ENCODE assay signal across 1 cellular context in the genomic region with DNA sequence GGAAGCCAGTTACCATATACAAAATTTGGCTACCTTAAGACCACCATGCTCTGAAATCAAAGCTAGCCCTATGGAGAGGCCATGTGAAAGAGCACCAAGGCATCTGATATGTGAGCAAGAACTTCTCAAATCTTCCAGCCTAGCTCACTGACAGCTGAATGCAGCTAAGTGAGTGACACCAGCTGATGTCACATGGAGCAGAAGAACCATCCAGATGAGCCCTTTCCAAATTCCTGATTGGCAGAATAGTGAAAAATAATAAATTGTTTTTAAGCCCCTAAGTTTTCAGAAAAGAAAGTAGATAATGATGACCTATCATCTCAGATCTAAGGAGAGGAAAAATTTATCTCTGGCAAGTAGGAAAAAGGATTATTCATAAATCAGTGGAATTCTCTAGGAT.
A peak's percentile ranks its signal among the peaks of the same experiment; 100 is the strongest.
TF ChIP-seq lines count a peak whose summit lies in the region.

No MANE protein-coding gene starts in this region.

TF ChIP-seq in HepG2, 621 proteins besides CTCF, POLR2A, EP300 and RAD21:
- TF ChIP-seq, protein P1, sequence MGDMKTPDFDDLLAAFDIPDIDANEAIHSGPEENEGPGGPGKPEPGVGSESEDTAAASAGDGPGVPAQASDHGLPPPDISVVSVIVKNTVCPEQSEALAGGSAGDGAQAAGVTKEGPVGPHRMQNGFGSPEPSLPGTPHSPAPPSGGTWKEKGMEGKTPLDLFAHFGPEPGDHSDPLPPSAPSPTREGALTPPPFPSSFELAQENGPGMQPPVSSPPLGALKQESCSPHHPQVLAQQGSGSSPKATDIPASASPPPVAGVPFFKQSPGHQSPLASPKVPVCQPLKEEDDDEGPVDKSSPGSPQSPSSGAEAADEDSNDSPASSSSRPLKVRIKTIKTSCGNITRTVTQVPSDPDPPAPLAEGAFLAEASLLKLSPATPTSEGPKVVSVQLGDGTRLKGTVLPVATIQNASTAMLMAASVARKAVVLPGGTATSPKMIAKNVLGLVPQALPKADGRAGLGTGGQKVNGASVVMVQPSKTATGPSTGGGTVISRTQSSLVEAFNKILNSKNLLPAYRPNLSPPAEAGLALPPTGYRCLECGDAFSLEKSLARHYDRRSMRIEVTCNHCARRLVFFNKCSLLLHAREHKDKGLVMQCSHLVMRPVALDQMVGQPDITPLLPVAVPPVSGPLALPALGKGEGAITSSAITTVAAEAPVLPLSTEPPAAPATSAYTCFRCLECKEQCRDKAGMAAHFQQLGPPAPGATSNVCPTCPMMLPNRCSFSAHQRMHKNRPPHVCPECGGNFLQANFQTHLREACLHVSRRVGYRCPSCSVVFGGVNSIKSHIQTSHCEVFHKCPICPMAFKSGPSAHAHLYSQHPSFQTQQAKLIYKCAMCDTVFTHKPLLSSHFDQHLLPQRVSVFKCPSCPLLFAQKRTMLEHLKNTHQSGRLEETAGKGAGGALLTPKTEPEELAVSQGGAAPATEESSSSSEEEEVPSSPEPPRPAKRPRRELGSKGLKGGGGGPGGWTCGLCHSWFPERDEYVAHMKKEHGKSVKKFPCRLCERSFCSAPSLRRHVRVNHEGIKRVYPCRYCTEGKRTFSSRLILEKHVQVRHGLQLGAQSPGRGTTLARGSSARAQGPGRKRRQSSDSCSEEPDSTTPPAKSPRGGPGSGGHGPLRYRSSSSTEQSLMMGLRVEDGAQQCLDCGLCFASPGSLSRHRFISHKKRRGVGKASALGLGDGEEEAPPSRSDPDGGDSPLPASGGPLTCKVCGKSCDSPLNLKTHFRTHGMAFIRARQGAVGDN (CRISPR knock-in tag; IDR thresholded peaks at IDR 0.05): no peak
- peak; percentile 92 for TF ChIP-seq ZNF331 (CRISPR knock-in tag; IDR thresholded peaks at IDR 0.05)
TF ChIP-seq in HepG2: peak in this region for 1.
